ENCODE assay signal across 1 cellular context in the genomic region with DNA sequence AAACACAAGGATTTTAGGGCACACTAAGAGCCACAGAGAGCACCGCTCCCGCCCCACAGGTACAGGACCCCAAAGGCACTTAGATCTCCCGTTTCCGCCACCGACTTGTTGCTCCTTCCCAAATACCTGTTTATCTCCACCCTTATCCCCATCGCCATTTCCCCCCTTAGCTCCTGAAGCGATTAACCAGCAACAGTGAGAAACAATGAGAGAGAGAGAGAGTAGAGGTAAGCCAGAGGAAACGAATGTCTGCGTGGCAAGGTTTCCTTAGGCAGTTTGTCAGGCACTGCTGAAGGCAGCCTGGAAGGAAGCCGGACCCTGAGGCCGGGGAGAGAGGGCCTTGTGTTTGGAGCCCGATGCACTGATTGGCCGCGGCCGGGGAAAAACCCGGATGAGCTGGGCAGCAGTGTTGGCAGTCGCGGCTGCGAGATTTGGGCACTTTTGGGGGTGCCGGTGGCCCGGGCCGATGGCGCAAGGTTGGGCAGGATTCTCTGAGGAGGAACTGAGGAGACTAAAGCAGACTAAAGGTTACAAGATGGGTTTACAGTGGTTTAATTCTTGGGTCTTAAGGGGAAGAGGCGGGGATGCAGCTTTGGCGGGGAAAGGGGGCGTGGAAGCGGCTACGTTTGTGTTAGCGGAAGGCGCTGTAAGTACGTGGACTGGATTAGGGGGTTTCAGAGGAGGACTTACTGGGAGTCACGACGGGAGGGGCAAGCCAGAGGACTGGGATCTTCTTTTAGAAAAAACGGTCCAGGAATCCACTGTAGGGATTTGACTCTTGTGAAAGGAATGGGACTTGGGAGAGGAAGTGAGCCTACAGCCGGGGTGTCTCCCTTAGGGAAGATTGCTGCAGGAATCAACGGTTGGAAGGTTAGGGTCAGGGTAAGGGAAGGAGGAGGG.
A peak's percentile ranks its signal among the peaks of the same experiment; 100 is the strongest.
TF ChIP-seq lines count a peak whose summit lies in the region.

A gene with protein sequence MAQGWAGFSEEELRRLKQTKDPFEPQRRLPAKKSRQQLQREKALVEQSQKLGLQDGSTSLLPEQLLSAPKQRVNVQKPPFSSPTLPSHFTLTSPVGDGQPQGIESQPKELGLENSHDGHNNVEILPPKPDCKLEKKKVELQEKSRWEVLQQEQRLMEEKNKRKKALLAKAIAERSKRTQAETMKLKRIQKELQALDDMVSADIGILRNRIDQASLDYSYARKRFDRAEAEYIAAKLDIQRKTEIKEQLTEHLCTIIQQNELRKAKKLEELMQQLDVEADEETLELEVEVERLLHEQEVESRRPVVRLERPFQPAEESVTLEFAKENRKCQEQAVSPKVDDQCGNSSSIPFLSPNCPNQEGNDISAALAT (plus strand): TSS at position 409 of the 900 bp plus-strand sequence. CDS start 58 bp downstream, at position 467.

TF ChIP-seq in endothelial cell of umbilical vein, 7 proteins besides CTCF, POLR2A, EP300 and RAD21 (continued from another document):
- TF ChIP-seq, protein P1, sequence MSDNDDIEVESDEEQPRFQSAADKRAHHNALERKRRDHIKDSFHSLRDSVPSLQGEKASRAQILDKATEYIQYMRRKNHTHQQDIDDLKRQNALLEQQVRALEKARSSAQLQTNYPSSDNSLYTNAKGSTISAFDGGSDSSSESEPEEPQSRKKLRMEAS (IDR thresholded peaks at IDR 0.05; ENCODE audit: insufficient read depth, insufficient read length): peak; percentile 7
- no peak for TF ChIP-seq FOS (IDR thresholded peaks at IDR 0.05; ENCODE audit: borderline replicate concordance, insufficient read depth, low read length)
